17 cellular contexts compared by ENCODE assay signal in the genomic region with DNA sequence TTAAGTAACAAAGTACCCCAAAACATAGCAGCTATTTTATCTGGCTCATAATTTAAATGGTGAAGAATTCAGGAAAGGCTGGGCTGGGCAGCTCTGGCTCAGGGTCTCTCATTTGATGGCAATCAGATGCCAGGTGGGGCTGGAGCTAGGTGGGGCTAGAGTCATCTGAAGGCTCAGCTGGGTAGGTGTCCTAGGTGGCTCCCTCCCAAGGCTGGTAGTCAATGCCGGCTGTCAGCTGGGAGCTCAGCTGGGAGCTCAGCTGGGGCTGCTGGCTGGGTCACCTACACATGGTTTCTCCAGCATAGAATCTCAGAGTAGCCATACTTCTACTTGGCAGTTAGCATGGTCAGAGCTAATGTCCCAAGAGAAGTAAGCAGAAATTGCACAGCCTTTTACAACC. TPM values are rescaled to one million over a fixed set of nuclear protein-coding genes. Genes with fewer than 3 reads are reported as not detected.
DNase-seq lines count a peak whose midpoint lies in the region; ATAC-seq, FAIRE-seq and TF ChIP-seq lines count a peak whose summit lies in the region.
"Had no signal": no experiment of that assay in that cellular context is flagged by ENCODE, and none has a peak within 500 bp of the region (broad histone marks: within the 10 kb centered on the region; RNA-seq: fewer than 3 reads in every experiment).

No MANE protein-coding gene starts in this region.

- peaks cover 34% of the 10 kb centered on the region for H3K4me1 Mint-ChIP-seq in activated naive CD4-positive, alpha-beta T cell treated with anti-CD3 and anti-CD28 coated beads for 36 hours (ENCODE audit: low read depth)
- peaks cover 45% of the 10 kb centered on the region for H3K4me1 Mint-ChIP-seq in activated T-helper 17 cell treated with anti-CD3 and anti-CD28 coated beads, Interleukin-2, amount 50 U/mL, for 72 hours
- H3K4me1 Mint-ChIP-seq in CD8-positive, alpha-beta memory T cell = peaks cover 67 to 91% (median 88%) of the 10 kb centered on the region in 3 donors

- H3K9me3 Mint-ChIP-seq in activated naive CD4-positive, alpha-beta T cell treated with anti-CD3 and anti-CD28 coated beads for 36 hours = no peaks in the 10 kb centered on the region
- H3K9me3 Mint-ChIP-seq in activated T-helper 17 cell treated with anti-CD3 and anti-CD28 coated beads, Interleukin-2, amount 50 U/mL, for 72 hours = no peaks in the 10 kb centered on the region
- H3K9me3 Mint-ChIP-seq in CD8-positive, alpha-beta memory T cell = no peaks in the 10 kb centered on the region

- in situ Hi-C loops in HepG2 (cut with HindIII; ENCODE audit: extremely low pct_ligation_motif_present, low pct_unique_long_range_greater_than_20kb) = no loop called here
- in situ Hi-C loops in GM12878 (cut with MboI) = no loop called here

- FAIRE-seq in HepG2 (lab: Jason Lieb, UNC) (no peak), GM12878 (lab: Jason Lieb, UNC) (no peak)

- H3K4me3 Mint-ChIP-seq in activated naive CD4-positive, alpha-beta T cell treated with anti-CD3 and anti-CD28 coated beads for 36 hours = no peak overlapping the region
- no peak overlapping the region for H3K4me3 Mint-ChIP-seq in activated T-helper 17 cell treated with anti-CD3 and anti-CD28 coated beads, Interleukin-2, amount 50 U/mL, for 72 hours
- H3K4me3 Mint-ChIP-seq in CD8-positive, alpha-beta memory T cell = no peak overlapping the region

- H3K27ac Mint-ChIP-seq in activated naive CD4-positive, alpha-beta T cell treated with anti-CD3 and anti-CD28 coated beads for 36 hours = no peak overlapping the region
- no peak overlapping the region for H3K27ac Mint-ChIP-seq in activated T-helper 17 cell treated with anti-CD3 and anti-CD28 coated beads, Interleukin-2, amount 50 U/mL, for 72 hours
- no peak overlapping the region for H3K27ac Mint-ChIP-seq in CD8-positive, alpha-beta memory T cell

- ATAC-seq in HepG2 (peak; percentile 69), right lobe of liver (no peak), GM12878 (peak; percentile 32; the same call in 2 of the 3 replicates)
- ATAC-seq in activated T-helper 17 cell treated with anti-CD3 and anti-CD28 coated beads, Interleukin-2, amount 50 U/mL, for 72 hours (replicated peaks) = no peak
- ATAC-seq: Panc1 had no signal

- H3K36me3 ChIP-seq in HepG2 (replicated peaks in 1 of 2; ENCODE audit: control insufficient read depth in 1 of 2, insufficient read depth in 2 of 2, low read length in 2 of 2) (no peaks in the 10 kb centered on the region), right lobe of liver (no peaks in the 10 kb centered on the region), GM12878 (ENCODE audit: control insufficient read depth in 2 of 2, insufficient read depth in 2 of 2, low read length in 1 of 2) (no peaks in the 10 kb centered on the region)
- H3K36me3 ChIP-seq in CD8-positive, alpha-beta memory T cell (ENCODE audit: insufficient read depth, low read length) = no peaks in the 10 kb centered on the region

- 0% methylated on average over 1 of the region's 1 CpG for WGBS in HepG2 (ENCODE audit: low lambda C conversion rate)
- WGBS in right lobe of liver (ENCODE audit: insufficient coverage, low coverage, low lambda C conversion rate, missing lambda C conversion rate) = 0% methylated on average over 1 of the region's 1 CpG
- 0% methylated on average over 1 of the region's 1 CpG for WGBS in GM12878 (ENCODE audit: insufficient coverage, insufficient replicate concordance, low lambda C conversion rate, missing lambda C conversion rate)

- H3K4me2 ChIP-seq in HepG2 (ENCODE audit: low read depth, low read length) (no peak overlapping the region), GM12878 (ENCODE audit: control insufficient read depth, insufficient read depth) (no peak overlapping the region)
- H3K4me2 ChIP-seq: BLaER1 treated with 17β-estradiol and CSF1 and Interleukin-3, amounts not matched to agents 10 nM and 100 nM; SK-N-SH had no signal

- no peak for TF ChIP-seq EP300 in HepG2 (IDR thresholded peaks at IDR 0.05; ENCODE audit: low read depth in 2 of 2, low read length in 2 of 2)
- no peak for TF ChIP-seq EP300 in HepG2 (CRISPR knock-in tag; IDR thresholded peaks at IDR 0.05; ENCODE audit: borderline replicate concordance)
- TF ChIP-seq EP300 in GM12878 (IDR thresholded peaks at IDR 0.05; ENCODE audit: borderline replicate concordance in 1 of 2, control insufficient read depth in 1 of 2, low read depth in 2 of 2, low read length in 2 of 2) = no peak

- H3K4me1 ChIP-seq in HepG2 (ENCODE audit: insufficient read depth, low read length) (peaks cover 16% of the 10 kb centered on the region), right lobe of liver (no peaks in the 10 kb centered on the region), GM12878 (ENCODE audit: control insufficient read depth, insufficient read depth, low read length) (peaks cover 8% of the 10 kb centered on the region; the same call in 1 of the 2 replicates)
- H3K4me1 ChIP-seq in CD8-positive, alpha-beta memory T cell (ENCODE audit: insufficient read depth, low read length) = peaks cover 4% of the 10 kb centered on the region

- CTCF ChIA-PET in HepG2 (lab: Yijun Ruan, JAX; ENCODE audit: low intra/inter-chr PET ratio, low total read pairs) (no interaction called here), GM12878 (lab: Yijun Ruan, JAX) (interaction anchor here (0.6 to 2.9 kb wide), 12 partner anchors 9 to 234 kb away, joined by 3 to 9 read pairs (median 4); partner anchors contain the start of gene OSBPL3)
- CTCF ChIA-PET in activated naive CD4-positive, alpha-beta T cell treated with anti-CD3 and anti-CD28 coated beads for 36 hours (lab: Charles Lee) = interaction anchor here (0.6 to 0.7 kb wide), 2 partner anchors 22 to 134 kb away, joined by 3 read pairs; no protein-coding TSS in a partner anchor
- CTCF ChIA-PET in CD8-positive, alpha-beta memory T cell (lab: Charles Lee) = interaction anchor here (1.3 to 2.2 kb wide), 2 partner anchors 33 to 125 kb away, joined by 4 to 5 read pairs; no protein-coding TSS in a partner anchor

- no peak overlapping the region for H3K9ac ChIP-seq in HepG2 (ENCODE audit: insufficient read depth, low read depth, low read length)
- H3K9ac ChIP-seq in GM12878 (ENCODE audit: control insufficient read depth, insufficient read depth, low read length) = no peak overlapping the region
- H3K9ac ChIP-seq: BLaER1 treated with 17β-estradiol and CSF1 and Interleukin-3, amounts not matched to agents 10 nM and 100 nM; SK-N-SH had no signal

- H3K79me2 ChIP-seq in HepG2 (ENCODE audit: insufficient read depth, low read length) = peaks cover 55% of the 10 kb centered on the region
- peaks cover 54% of the 10 kb centered on the region for H3K79me2 ChIP-seq in GM12878 (ENCODE audit: control insufficient read depth, insufficient read depth, low read length)

- H3K27me3 ChIP-seq in HepG2 (ENCODE audit: control insufficient read depth in 1 of 2, insufficient read depth in 2 of 2, low read length in 2 of 2) (no peaks in the 10 kb centered on the region), right lobe of liver (no peaks in the 10 kb centered on the region), GM12878 (replicated peaks in 1 of 2; ENCODE audit: control insufficient read depth in 2 of 2, insufficient read depth in 2 of 2, low read length in 1 of 2) (no peaks in the 10 kb centered on the region)
- H3K27me3 ChIP-seq in CD8-positive, alpha-beta memory T cell (ENCODE audit: insufficient read depth, low read length, poor library complexity, severe bottlenecking) = no peaks in the 10 kb centered on the region
- H3K27me3 ChIP-seq: BLaER1 treated with 17β-estradiol and CSF1 and Interleukin-3, amounts not matched to agents 10 nM and 100 nM had no signal

- BruUV-seq in HepG2 (replicated peaks; lab: Mats Ljungman, UMichigan) (no TSS peak), GM12878 (replicated peaks; lab: Mats Ljungman, UMichigan) (no TSS peak)

- no peak overlapping the region for H3K27ac ChIP-seq in HepG2 (ENCODE audit: extremely low read length, insufficient read depth, low read length)
- no peak overlapping the region for H3K27ac ChIP-seq in right lobe of liver
- no peak overlapping the region for H3K27ac ChIP-seq in GM12878 (ENCODE audit: control insufficient read depth, insufficient read depth)
- H3K27ac ChIP-seq in CD8-positive, alpha-beta memory T cell (ENCODE audit: low read depth, low read length) = no peak overlapping the region
- H3K27ac ChIP-seq: BLaER1 treated with 17β-estradiol and CSF1 and Interleukin-3, amounts not matched to agents 10 nM and 100 nM had no signal

- H3K4me3 ChIP-seq in HepG2 (replicated peaks in 1 of 3; ENCODE audit: insufficient read depth in 1 of 3, low read depth in 2 of 3, low read length in 3 of 3) = no peak overlapping the region
- H3K4me3 ChIP-seq in right lobe of liver = no peak overlapping the region
- no peak overlapping the region for H3K4me3 ChIP-seq in GM12878
- no peak overlapping the region for H3K4me3 ChIP-seq in CD8-positive, alpha-beta memory T cell (ENCODE audit: low read length)
- H3K4me3 ChIP-seq: BLaER1 treated with 17β-estradiol and CSF1 and Interleukin-3, amounts not matched to agents 10 nM and 100 nM had no signal

- H2AFZ ChIP-seq in HepG2 (ENCODE audit: low read length) = no peak overlapping the region
- no peak overlapping the region for H2AFZ ChIP-seq in GM12878 (ENCODE audit: control insufficient read depth, low read depth, low read length)

- H3K9me3 ChIP-seq in HepG2 (ENCODE audit: low read length) (no peaks in the 10 kb centered on the region), right lobe of liver (no peaks in the 10 kb centered on the region), GM12878 (replicated peaks; ENCODE audit: control insufficient read depth, insufficient read depth, low read length) (no peaks in the 10 kb centered on the region)
- H3K9me3 ChIP-seq in CD8-positive, alpha-beta memory T cell (ENCODE audit: low read length) = no peaks in the 10 kb centered on the region
- H3K9me3 ChIP-seq: SK-N-SH had no signal

- peaks cover 2% of the 10 kb centered on the region for H3K36me3 Mint-ChIP-seq in activated naive CD4-positive, alpha-beta T cell treated with anti-CD3 and anti-CD28 coated beads for 36 hours (ENCODE audit: low read depth)
- no peaks in the 10 kb centered on the region for H3K36me3 Mint-ChIP-seq in activated T-helper 17 cell treated with anti-CD3 and anti-CD28 coated beads, Interleukin-2, amount 50 U/mL, for 72 hours (ENCODE audit: low read depth)
- peaks cover 0 to 1% (median 0%) of the 10 kb centered on the region in 3 donors for H3K36me3 Mint-ChIP-seq in CD8-positive, alpha-beta memory T cell

- DNase-seq in HepG2 (ENCODE audit: low spot score) = no peak
- no peak for DNase-seq in right lobe of liver
- DNase-seq in NCI-H146 (lab: John Stamatoyannopoulos, UW) = peak; percentile 50
- no peak for DNase-seq in GM12878 (ENCODE audit: low read depth, low spot score)
- DNase-seq in activated naive CD4-positive, alpha-beta T cell treated with anti-CD3 and anti-CD28 coated beads for 36 hours = no peak
- DNase-seq in CD8-positive, alpha-beta memory T cell = no peak
- no peak for DNase-seq in stimulated activated CD4-positive, alpha-beta T cell treated with anti-CD3 and anti-CD28 coated beads, Interleukin-15, amount 100 ng/mL, for 24 hours
- DNase-seq: DMS 273 treated with DMSO at 0.1 percent for 48 hours, KBM-7, NCI-H1436, NCI-H2081 treated with DMSO at 0.1 percent for 48 hours, NCI-H510A treated with DMSO at 0.1 percent for 48 hours, Right ventricle myocardium superior, SK-N-SH had no signal

- RAD21 ChIA-PET in GM12878 (lab: Charles Lee; ENCODE audit: unreplicated experiment) = interaction anchor here (0.6 to 3.9 kb wide), 4 partner anchors 12 to 134 kb away, joined by 3 to 19 read pairs (median 3); partner anchors contain the start of gene OSBPL3

- no peaks in the 10 kb centered on the region for H3K27me3 Mint-ChIP-seq in activated naive CD4-positive, alpha-beta T cell treated with anti-CD3 and anti-CD28 coated beads for 36 hours (ENCODE audit: low read depth)
- no peaks in the 10 kb centered on the region for H3K27me3 Mint-ChIP-seq in activated T-helper 17 cell treated with anti-CD3 and anti-CD28 coated beads, Interleukin-2, amount 50 U/mL, for 72 hours
- peaks cover 0 to 1% of the 10 kb centered on the region in 2 donors for H3K27me3 Mint-ChIP-seq in CD8-positive, alpha-beta memory T cell

- H4K20me1 ChIP-seq in HepG2 (ENCODE audit: insufficient read depth, low read length) = no peaks in the 10 kb centered on the region
- H4K20me1 ChIP-seq in GM12878 (ENCODE audit: control insufficient read depth, insufficient read depth) = no peaks in the 10 kb centered on the region

- intact Hi-C loops in HepG2 (cut with micrococcal nuclease; ENCODE audit: unreplicated experiment) (no loop called here), right lobe of liver (cut with DNase I) (no loop called here), GM12878 (cut with micrococcal nuclease; ENCODE audit: unreplicated experiment) (no loop called here)
- intact Hi-C loops in activated naive CD4-positive, alpha-beta T cell treated with anti-CD3 and anti-CD28 coated beads for 36 hours (cut with micrococcal nuclease) = no loop called here

- no peak for TF ChIP-seq RAD21 in HepG2 (CRISPR knock-in tag; IDR thresholded peaks at IDR 0.05)
- no peak for TF ChIP-seq RAD21 in GM12878 (IDR thresholded peaks at IDR 0.05; ENCODE audit: insufficient read depth, low read depth, low read length)

- POLR2A ChIA-PET in HepG2 (lab: Yijun Ruan, JAX) = interaction anchor here (1.3 to 1.6 kb wide), 2 partner anchors 34 to 179 kb away, joined by 3 to 6 read pairs; partner anchors contain the start of genes CYCS and OSBPL3
- POLR2A ChIA-PET in GM12878 (lab: Charles Lee) = interaction anchor here (1.2 to 3.0 kb wide), 4 partner anchors 12 to 50 kb away, joined by 3 to 13 read pairs (median 5); no protein-coding TSS in a partner anchor
- POLR2A ChIA-PET in CD8-positive, alpha-beta memory T cell (lab: Charles Lee) = no interaction called here

- TF ChIP-seq CTCF in HepG2 (CRISPR knock-in tag; IDR thresholded peaks at IDR 0.05) (no peak), right lobe of liver (IDR thresholded peaks at IDR 0.05) (no peak), GM12878 (IDR thresholded peaks at IDR 0.05 in 2 of 3, conservative IDR thresholded peaks at IDR 0.05 in 1 of 3; ENCODE audit: control insufficient read depth in 2 of 3, extremely low read depth in 1 of 3, insufficient read depth in 1 of 3, low read depth in 3 of 3, low read length in 3 of 3) (0 out of 6 replicates have a peak, but pooled peaks of 1 of the 3 experiments have one; percentile 5)

- TF ChIP-seq POLR2A in HepG2 (IDR thresholded peaks at IDR 0.05; ENCODE audit: insufficient read depth in 1 of 2, low read depth in 2 of 2, low read length in 2 of 2) = no peak
- no peak for TF ChIP-seq POLR2A in right lobe of liver (IDR thresholded peaks at IDR 0.05)
- no peak for TF ChIP-seq POLR2A in GM12878 (IDR thresholded peaks at IDR 0.05; ENCODE audit: low read depth, low read length)

- SMC1A ChIA-PET in GM12878 (lab: Charles Lee; ENCODE audit: uncharacterized antibody, unreplicated experiment) = interaction anchor here (0.9 to 5.5 kb wide), 12 partner anchors 8 to 148 kb away, joined by 3 to 31 read pairs (median 4); partner anchors contain the start of gene OSBPL3

RNA-seq across cellular contexts. Expression of gene OSBPL3, which starts 34.1 kb away (rescaled TPM):
- 26.4 and 28.9 TPM in 2 replicates for total RNA-seq in HepG2 (2016; rRNA removed; fragmentation: Illumina TruSeq; extraction: Trizol)
- 6.6 and 7.4 TPM in 2 replicates for total RNA-seq in HepG2 (2016; cell fraction: cytosol; rRNA removed; fragmentation: Illumina TruSeq; extraction: Trizol; ENCODE audit: low read depth)
- total RNA-seq in HepG2 (2016; cell fraction: insoluble cytoplasmic fraction; rRNA removed; fragmentation: Illumina TruSeq; extraction: Trizol) = 22.4 and 26.0 TPM in 2 replicates
- total RNA-seq in HepG2 (2016; cell fraction: membrane; rRNA removed; fragmentation: Illumina TruSeq; extraction: Trizol) = 11.1 and 11.2 TPM in 2 replicates
- total RNA-seq in HepG2 (2016; cell fraction: nucleus; rRNA removed; fragmentation: Illumina TruSeq; extraction: Trizol) = 39.7 and 41.7 TPM in 2 replicates
- 8.8 and 9.7 TPM in 2 replicates for polyA plus RNA-seq in HepG2 (2011; rRNA removed)
- polyA plus RNA-seq in HepG2 (2011; cell fraction: cytosol; rRNA removed) = 3.7 and 4.4 TPM in 2 replicates
- 22.4 and 23.2 TPM in 2 replicates for polyA plus RNA-seq in HepG2 (2011; cell fraction: nucleus; rRNA removed)
- 7.1 and 8.1 TPM in 2 replicates for polyA plus RNA-seq in HepG2 (2012)
- polyA plus RNA-seq in HepG2 (2016; cell fraction: cytosol; fragmentation: Illumina TruSeq; extraction: Trizol; ENCODE audit: low read depth) = 1.5 and 1.8 TPM in 2 replicates
- 16.7 and 19.5 TPM in 2 replicates for polyA plus RNA-seq in HepG2 (2016; cell fraction: insoluble cytoplasmic fraction; fragmentation: Illumina TruSeq; extraction: Trizol; ENCODE audit: low read depth)
- polyA plus RNA-seq in HepG2 (2016; cell fraction: membrane; fragmentation: Illumina TruSeq; extraction: Trizol; ENCODE audit: low read depth) = 4.2 and 4.7 TPM in 2 replicates
- polyA plus RNA-seq in HepG2 (2016; cell fraction: nucleus; fragmentation: Illumina TruSeq; extraction: Trizol; ENCODE audit: insufficient read depth, low read depth) = 65.6 and 72.4 TPM in 2 replicates
- 15.3 and 17.6 TPM in 2 replicates for polyA minus RNA-seq in HepG2 (2011; rRNA and poly(A)+ RNA removed; ENCODE audit: low replicate concordance)
- 8.8 and 11.6 TPM in 2 replicates for polyA minus RNA-seq in HepG2 (2011; cell fraction: cytosol; rRNA and poly(A)+ RNA removed)
- polyA minus RNA-seq in HepG2 (2011; cell fraction: nucleus; rRNA and poly(A)+ RNA removed) = 43.5 and 49.5 TPM in 2 replicates
- 1 to 10 TPM in 5 of 6 experiments, under 1 TPM in 1; 0.70 to 8.2 (median 2.4) TPM for total RNA-seq in right lobe of liver
- 60.2 and 64.2 TPM in 2 replicates for total RNA-seq in GM12878 (2013; cell fraction: nucleolus; rRNA removed)
- 26.3 and 29.3 TPM in 2 replicates for total RNA-seq in GM12878 (2014; rRNA removed)
- 27.8 and 28.2 TPM in 2 replicates for total RNA-seq in GM12878 (2014; rRNA removed; fragmentation: Illumina TruSeq; extraction: Trizol)
- total RNA-seq in GM12878 (2021) = 34.0 and 46.6 TPM in 2 replicates
- 8.9 TPM for polyA plus RNA-seq in GM12878 (2011; ENCODE audit: low read depth)
- 26.1 and 28.0 TPM in 2 replicates for polyA plus RNA-seq in GM12878 (2011; rRNA removed)
- 14.5 and 15.8 TPM in 2 replicates for polyA plus RNA-seq in GM12878 (2011; cell fraction: cytosol; rRNA removed)
- polyA plus RNA-seq in GM12878 (2011; cell fraction: nucleus; rRNA removed) = 77.3 and 96.7 TPM in 2 replicates
- 11.0 and 12.1 TPM in 2 replicates for polyA plus RNA-seq in GM12878 (2012)
- 23.3 and 26.6 TPM in 2 replicates for polyA plus RNA-seq in GM12878 (2014; fragmentation: Illumina TruSeq; extraction: Trizol)
- 10 to 100 TPM in 1 of 2 experiments, 1 to 10 TPM in 1; 6.1 to 15.2 TPM for polyA plus RNA-seq in GM12878 (2014; fragmentation: Nextera tagmentation; extraction: Ambion mirVana)
- polyA plus RNA-seq in GM12878 (2014; rRNA removed) = 24.2 and 28.1 TPM in 2 replicates
- polyA plus RNA-seq in GM12878 (2016; fragmentation: Nextera tagmentation; extraction: Ambion mirVana) = 10 to 100 TPM; 33.3 to 38.1 TPM
- 39.3 and 41.8 TPM in 2 replicates for polyA minus RNA-seq in GM12878 (2011; rRNA and poly(A)+ RNA removed)
- polyA minus RNA-seq in GM12878 (2011; cell fraction: cytosol; rRNA and poly(A)+ RNA removed) = 7.9 and 12.3 TPM in 2 replicates
- 34.5 and 77.9 TPM in 2 replicates for polyA minus RNA-seq in GM12878 (2011; cell fraction: nucleus; rRNA and poly(A)+ RNA removed)
- total RNA-seq in activated naive CD4-positive, alpha-beta T cell treated with anti-CD3 and anti-CD28 coated beads for 36 hours = 10 to 100 TPM; 25.1 to 27.9 TPM
- 10 to 100 TPM; 57.6 to 70.6 TPM for total RNA-seq in activated T-helper 17 cell treated with anti-CD3 and anti-CD28 coated beads, Interleukin-2, amount 50 U/mL, for 72 hours
- 10 to 100 TPM; 71.7 to 72.5 TPM for total RNA-seq in CD8-positive, alpha-beta memory T cell
- 16.4 TPM for polyA plus RNA-seq in CD8-positive, alpha-beta memory T cell

Comparison
In these comparisons a context has a peak if more than half of its experiments do, and no peak if none do; other contexts are left out.
1. ATAC-seq: peak in HepG2 (single experiment) and GM12878 (single experiment); none in right lobe of liver (0 of 4) and activated T-helper 17 cell treated with anti-CD3 and anti-CD28 coated beads, Interleukin-2, amount 50 U/mL, for 72 hours (single experiment).